In the genomic region with DNA sequence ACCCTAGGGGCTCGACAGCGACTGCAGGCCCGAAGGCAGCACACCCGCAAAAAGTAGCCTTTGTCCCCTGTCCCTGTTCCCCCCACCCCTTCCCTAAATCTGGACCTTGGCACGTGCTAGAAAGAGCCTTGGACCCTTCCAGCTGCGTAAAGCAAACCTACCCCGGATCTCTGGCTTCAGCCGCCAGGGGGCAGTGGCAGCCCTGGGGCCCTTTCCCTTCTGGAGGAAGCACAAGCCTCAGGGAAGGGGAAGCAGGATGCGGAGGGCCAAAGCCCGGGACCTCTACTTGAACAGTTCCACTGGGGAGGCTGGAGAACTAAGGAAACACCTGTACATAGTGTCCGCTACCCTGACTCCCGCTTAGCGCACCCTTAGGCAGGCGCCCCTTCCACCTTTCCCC, we compare ENCODE assay signal across 15 cellular contexts. TPM values are rescaled to one million over a fixed set of nuclear protein-coding genes. Genes with fewer than 3 reads are reported as not detected.
"Had no signal": no experiment of that assay in that cellular context is flagged by ENCODE, and none has a peak within 500 bp of the region (broad histone marks: within the 10 kb centered on the region; RNA-seq: fewer than 3 reads in every experiment).

No MANE protein-coding gene starts in this region.

RNA-seq across cellular contexts. Expression of a gene that starts 26.8 kb away (rescaled TPM):
- total RNA-seq: activated B cell treated with CpG ODN at 0.5 μM for 24 hours; activated CD4-positive, alpha-beta T cell treated with anti-CD3 and anti-CD28 coated beads for 36 hours; activated CD8-positive, alpha-beta memory T cell treated with anti-CD3 and anti-CD28 coated beads for 36 hours; activated naive CD8-positive, alpha-beta T cell treated with anti-CD3 and anti-CD28 coated beads for 36 hours; astrocyte; colonic mucosa; lung microvascular endothelial cell had no signal
- polyA plus RNA-seq: naive thymus-derived CD8-positive, alpha-beta T cell had no signal

RNA-seq across cellular contexts. Expression of a gene that starts 26.9 kb away (rescaled TPM):
- total RNA-seq: activated B cell treated with CpG ODN at 0.5 μM for 24 hours; activated CD4-positive, alpha-beta T cell treated with anti-CD3 and anti-CD28 coated beads for 36 hours; activated CD8-positive, alpha-beta memory T cell treated with anti-CD3 and anti-CD28 coated beads for 36 hours; activated naive CD8-positive, alpha-beta T cell treated with anti-CD3 and anti-CD28 coated beads for 36 hours; astrocyte; breast epithelium; colonic mucosa; esophagus squamous epithelium; heart right ventricle; lung microvascular endothelial cell; naive thymus-derived CD8-positive, alpha-beta T cell; stomach; suprapubic skin; tibial nerve had no signal
- polyA plus RNA-seq: heart right ventricle; naive thymus-derived CD8-positive, alpha-beta T cell; small intestine had no signal
